Comparison of ENCODE assay signal across 8 cellular contexts in the genomic region with DNA sequence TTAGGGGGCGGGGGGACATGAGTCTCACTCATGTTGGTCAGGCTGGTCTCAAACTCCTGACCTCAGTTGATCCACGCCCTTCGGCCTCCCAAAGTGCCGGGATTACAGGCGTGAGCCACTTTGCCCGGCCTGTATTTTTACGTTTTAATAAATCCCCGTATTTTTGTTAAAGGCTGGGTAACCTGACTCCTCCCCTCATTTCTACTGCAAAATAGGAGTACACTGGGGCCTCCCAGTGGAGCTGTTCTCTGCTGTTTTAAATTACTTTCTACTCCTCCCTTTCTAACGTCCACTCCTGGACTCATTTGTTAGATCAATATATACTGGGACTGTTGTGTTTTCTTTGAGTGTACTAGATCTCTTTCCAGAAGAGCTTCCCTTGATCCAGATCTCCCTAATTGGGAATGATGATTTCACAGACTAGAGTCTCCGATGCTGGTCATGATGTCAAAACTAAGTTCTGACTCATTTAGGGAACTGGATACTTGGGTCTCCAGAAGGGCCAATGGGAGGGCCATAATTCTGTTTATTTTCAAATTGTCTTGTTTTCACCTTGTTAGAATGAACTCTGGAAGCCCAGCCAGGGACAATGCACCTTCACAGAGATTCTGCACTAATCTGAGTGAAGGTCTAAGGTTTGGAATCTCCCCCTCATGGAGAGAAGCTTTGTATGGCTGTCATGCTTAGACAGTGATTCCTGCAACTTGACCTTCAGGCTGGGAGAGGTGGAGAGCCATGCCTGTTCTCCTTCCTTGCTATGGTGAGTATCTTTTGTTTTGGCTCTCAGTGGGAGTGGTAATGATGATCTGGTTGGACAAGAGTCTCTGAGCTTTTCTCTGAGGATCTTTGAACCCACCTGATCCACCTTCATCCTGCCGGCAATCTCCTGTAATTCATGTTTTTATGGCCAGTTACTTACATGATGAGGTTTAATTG. TPM values are rescaled to one million over a fixed set of nuclear protein-coding genes. Genes with fewer than 3 reads are reported as not detected.
DNase-seq lines count a peak whose midpoint lies in the region; ATAC-seq and TF ChIP-seq lines count a peak whose summit lies in the region.

No MANE protein-coding gene starts in this region.

- H3K27me3 ChIP-seq in H9 (ENCODE audit: insufficient read depth, low read length), result no peaks in the 10 kb centered on the region
- no peaks in the 10 kb centered on the region for H3K27me3 ChIP-seq in SK-N-SH (ENCODE audit: insufficient read depth)
- H3K27me3 ChIP-seq in fibroblast of lung (ENCODE audit: control insufficient read depth, insufficient read depth, low read length), result no peaks in the 10 kb centered on the region
- no peaks in the 10 kb centered on the region for H3K27me3 ChIP-seq in psoas muscle (ENCODE audit: insufficient read depth in 3 of 3, low read length in 2 of 3)

- POLR2A ChIA-PET in SK-N-SH (lab: Yijun Ruan, JAX), result interaction anchor here (1.0 to 3.2 kb wide), 6 partner anchors 14 to 162 kb away, joined by 3 to 16 read pairs (median 4); partner anchors contain the start of genes LSM2 and NEU1

- no peak overlapping the region for H2BK20ac ChIP-seq in H9 (ENCODE audit: low read depth, low read length, poor library complexity, severe bottlenecking)

- peak overlapping the region; percentile 73 for H3K9ac ChIP-seq in H9 (ENCODE audit: extremely low read depth, insufficient read length, low read length)
- peak overlapping the region; percentile 88 for H3K9ac ChIP-seq in SK-N-SH
- H3K9ac ChIP-seq in fibroblast of lung (ENCODE audit: insufficient read depth, low read length), result peak overlapping the region; percentile 26

- H3K14ac ChIP-seq in H9 (ENCODE audit: insufficient read depth, low read length), result no peak overlapping the region

- no CpG with 5 or more reads among the region's 11 CpGs for WGBS in H9 (ENCODE audit: extremely low coverage, insufficient read length, low lambda C conversion rate)
- 3% methylated on average over 11 of the region's 11 CpGs for WGBS in SK-N-SH (ENCODE audit: low lambda C conversion rate)
- WGBS in psoas muscle, 3 donors, result 24 to 29% (median 27%) methylated on average over 11 of the region's 11 CpGs

- H2BK12ac ChIP-seq in H9 (ENCODE audit: insufficient read length, low read depth, low read length), result no peak overlapping the region

- H3K23ac ChIP-seq in H9 (ENCODE audit: insufficient read length, low read depth, low read length), result no peak overlapping the region

- H3T11ph ChIP-seq in H9 (ENCODE audit: low read length), result no peak overlapping the region

- CTCF ChIA-PET in SK-N-SH (lab: Yijun Ruan, JAX), result interaction anchor here (0.5 to 1.4 kb wide), 8 partner anchors 27 to 156 kb away, joined by 3 to 7 read pairs (median 3); partner anchors contain the start of genes LY6G5C and VARS1

- H2BK120ac ChIP-seq in H9 (ENCODE audit: low read depth, low read length, poor library complexity, severe bottlenecking), result no peak overlapping the region

- H3K23me2 ChIP-seq in H9 (ENCODE audit: insufficient read length, low read depth, low read length, poor library complexity, severe bottlenecking), result peaks cover 27% of the 10 kb centered on the region

- TF ChIP-seq EP300 in SK-N-SH (IDR thresholded peaks at IDR 0.05; ENCODE audit: borderline replicate concordance in 1 of 2, low read depth in 1 of 2, low read length in 1 of 2), result no peak

- H3K27ac ChIP-seq in H9 (ENCODE audit: insufficient read length, low read depth, low read length), result peak overlapping the region; percentile 58
- peak overlapping the region in 1 of 2 experiments; percentile 90; a peak in 2 of 4 replicates for H3K27ac ChIP-seq in SK-N-SH (ENCODE audit: low read depth in 2 of 2, low read length in 1 of 2)
- H3K27ac ChIP-seq in fibroblast of lung (ENCODE audit: insufficient read depth, low read length), result peak overlapping the region; percentile 93
- peak overlapping the region; percentile 90 for H3K27ac ChIP-seq in psoas muscle

- no peak overlapping the region for H4K5ac ChIP-seq in H9 (ENCODE audit: insufficient read length, low read depth, low read length)

- H4K91ac ChIP-seq in H9 (ENCODE audit: insufficient read length, low read depth, low read length), result no peak overlapping the region

- no peak for TF ChIP-seq RAD21 in SK-N-SH (IDR thresholded peaks at IDR 0.05; ENCODE audit: low read length)

- H3K79me2 ChIP-seq in H9 (ENCODE audit: insufficient read depth, low read length), result peaks cover 20% of the 10 kb centered on the region; the same call in 1 of the 2 replicates
- peaks cover 46% of the 10 kb centered on the region for H3K79me2 ChIP-seq in SK-N-SH (ENCODE audit: insufficient read depth)
- H3K79me2 ChIP-seq in fibroblast of lung (ENCODE audit: control insufficient read depth, insufficient read depth, low read length), result peaks cover 42% of the 10 kb centered on the region

- H3K18ac ChIP-seq in H9 (ENCODE audit: insufficient read length, low read depth, low read length), result no peak overlapping the region

- DNase-seq in H9 (no peak), SK-N-SH (no peak), fibroblast of lung (ENCODE audit: low read depth in 2 of 2) (peak in 1 of 2 donors; percentile 65), psoas muscle (no peak), inferior parietal cortex (ENCODE audit: extremely low spot score) (no peak)

- peaks cover 23 to 52% of the 10 kb centered on the region in 2 experiments for H3K36me3 ChIP-seq in SK-N-SH (replicated peaks in 1 of 2; ENCODE audit: control insufficient read depth in 1 of 2, insufficient read depth in 2 of 2, low read length in 1 of 2)
- H3K36me3 ChIP-seq in fibroblast of lung (ENCODE audit: control insufficient read depth, insufficient read depth, low read length), result peaks cover 18% of the 10 kb centered on the region
- peaks cover 10 to 55% of the 10 kb centered on the region in 2 donors for H3K36me3 ChIP-seq in psoas muscle (ENCODE audit: insufficient read depth in 1 of 2, low read depth in 1 of 2)

- H3K56ac ChIP-seq in H9 (ENCODE audit: insufficient read length, low read depth, low read length), result no peak overlapping the region

- peaks cover 13 to 22% of the 10 kb centered on the region in 2 experiments for H3K4me1 Mint-ChIP-seq in H9

- no peaks in the 10 kb centered on the region for H3K4me1 ChIP-seq in H9 (ENCODE audit: insufficient read depth, low read length)
- H3K4me1 ChIP-seq in SK-N-SH (ENCODE audit: control insufficient read depth in 1 of 2, insufficient read depth in 2 of 2, low read depth in 1 of 2, low read length in 1 of 2), result peaks cover 14 to 17% of the 10 kb centered on the region in 2 experiments; a peak in 1 of 4 replicates
- peaks cover 15% of the 10 kb centered on the region for H3K4me1 ChIP-seq in fibroblast of lung (ENCODE audit: control insufficient read depth, extremely low read depth, insufficient read depth, low read length)
- peaks cover 36% of the 10 kb centered on the region for H3K4me1 ChIP-seq in psoas muscle

- H3K4ac ChIP-seq in H9 (ENCODE audit: low read depth, low read length), result no peak overlapping the region

- peak overlapping the region; percentile 18 to 99 (median 63) for H3K27ac Mint-ChIP-seq in H9

- H3K9me3 Mint-ChIP-seq in H9, result peaks cover 0 to 6% of the 10 kb centered on the region in 2 experiments; a peak in 2 of 5 replicates

- no peak overlapping the region for H4K8ac ChIP-seq in H9 (replicated peaks; ENCODE audit: insufficient read length, low read depth, low read length)

- no peak overlapping the region for H2BK5ac ChIP-seq in H9 (ENCODE audit: insufficient read length, low read length)

- no peak overlapping the region for H2BK15ac ChIP-seq in H9 (ENCODE audit: low read depth, low read length)

- H2AFZ ChIP-seq in H9 (ENCODE audit: low read length), result no peak overlapping the region
- H2AFZ ChIP-seq in SK-N-SH (ENCODE audit: low read depth), result no peak overlapping the region
- H2AFZ ChIP-seq in fibroblast of lung (ENCODE audit: low read length), result no peak overlapping the region

- H3K9me2 ChIP-seq in SK-N-SH, result no peaks in the 10 kb centered on the region

- peak overlapping the region; percentile 90 for H3K4me2 ChIP-seq in H9 (ENCODE audit: insufficient read depth, insufficient read length, low read length)
- H3K4me2 ChIP-seq in SK-N-SH, result peak overlapping the region; percentile 99
- H3K4me2 ChIP-seq in fibroblast of lung (ENCODE audit: extremely low read depth, insufficient read depth, low read length), result peak overlapping the region; percentile 81

- intact Hi-C loops in psoas muscle (cut with DNase I), result loop anchor here in 1 of 2 donors (2.0 to 10.0 kb wide), 2 partner anchors 26 to 292 kb away; partner anchors contain the start of genes ATP6V1G2, DDX39B, NEU1 and NFKBIL1

- H2AK5ac ChIP-seq in H9 (ENCODE audit: insufficient read length, low read length), result no peak overlapping the region

- H3K79me1 ChIP-seq in H9 (ENCODE audit: insufficient read depth, low read depth, low read length, poor library complexity, severe bottlenecking), result peaks cover 3% of the 10 kb centered on the region

- H3K27me3 Mint-ChIP-seq in H9 (ENCODE audit: low read depth), result no peaks in the 10 kb centered on the region

- TF ChIP-seq CTCF in H9 (conservative IDR thresholded peaks at IDR 0.05) (no peak), SK-N-SH (IDR thresholded peaks at IDR 0.05) (peak; percentile 21), fibroblast of lung (conservative IDR thresholded peaks at IDR 0.05 in 1 of 2, IDR thresholded peaks at IDR 0.05 in 1 of 2; ENCODE audit: low read depth in 1 of 2, low read length in 2 of 2) (peak in 1 of 2 donors; percentile 25), psoas muscle (IDR thresholded peaks at IDR 0.05) (no peak)

- peaks cover 2% of the 10 kb centered on the region for H4K20me1 ChIP-seq in H9 (ENCODE audit: control insufficient read depth, insufficient read depth, insufficient read length)
- peaks cover 52% of the 10 kb centered on the region for H4K20me1 ChIP-seq in SK-N-SH (ENCODE audit: insufficient read depth)
- H4K20me1 ChIP-seq in fibroblast of lung (ENCODE audit: control insufficient read depth, extremely low read depth, insufficient read depth, low read length), result peaks cover 6% of the 10 kb centered on the region

- peaks cover 61 to 65% (median 61%) of the 10 kb centered on the region in 3 experiments for H3K36me3 Mint-ChIP-seq in H9 (ENCODE audit: insufficient read depth in 1 of 3, low read depth in 3 of 3)

- H3K4me3 ChIP-seq in SK-N-SH (ENCODE audit: low read depth in 2 of 2, low read length in 1 of 2), result peak overlapping the region; percentile 66 to 96
- peak overlapping the region; percentile 70 to 97 (median 74) for H3K4me3 ChIP-seq in fibroblast of lung (replicated peaks in 1 of 4; ENCODE audit: control extremely low read depth in 1 of 4, insufficient read depth in 1 of 4, low read depth in 3 of 4, low read length in 4 of 4)
- H3K4me3 ChIP-seq in psoas muscle, result peak overlapping the region; percentile 86

- peaks cover 70% of the 10 kb centered on the region for H3F3A ChIP-seq in SK-N-SH (replicated peaks; ENCODE audit: insufficient read depth)

- H3K9me3 ChIP-seq in H9 (ENCODE audit: control insufficient read depth, low read depth, low read length), result no peaks in the 10 kb centered on the region
- no peaks in the 10 kb centered on the region for H3K9me3 ChIP-seq in SK-N-SH
- no peaks in the 10 kb centered on the region for H3K9me3 ChIP-seq in fibroblast of lung (ENCODE audit: control insufficient read depth, insufficient read depth, low read depth, low read length)
- no peaks in the 10 kb centered on the region for H3K9me3 ChIP-seq in psoas muscle

- ATAC-seq in psoas muscle, result peak; percentile 20 to 50 (median 34)
- ATAC-seq in HG03378 (IDR thresholded peaks at IDR 0.05; ENCODE audit: unreplicated experiment), result no peak
- ATAC-seq in GM19452 (IDR thresholded peaks at IDR 0.05; ENCODE audit: unreplicated experiment), result no peak
- no peak for ATAC-seq in GM18861 (IDR thresholded peaks at IDR 0.05; ENCODE audit: unreplicated experiment)

- peak overlapping the region; percentile 98 to 100 for H3K4me3 Mint-ChIP-seq in H9

RNA-seq across cellular contexts. Expression of gene HSPA1B, which starts 9.4 kb away (rescaled TPM):
- 85.1 and 90.5 TPM in 2 replicates for total RNA-seq in H9 (2021)
- polyA plus RNA-seq in SK-N-SH (2012; rRNA removed), result 52.4 and 96.3 TPM in 2 replicates
- 52.5 and 64.0 TPM in 2 replicates for polyA plus RNA-seq in SK-N-SH (2012; cell fraction: cytosol; rRNA removed)
- 58.0 and 64.5 TPM in 2 replicates for polyA plus RNA-seq in SK-N-SH (2012; cell fraction: nucleus; rRNA removed)
- 115 and 152 TPM in 2 replicates for total RNA-seq in fibroblast of lung
- 35.5 and 60.2 TPM in 2 replicates for polyA plus RNA-seq in fibroblast of lung
- polyA plus RNA-seq in fibroblast of lung (2012), result 52.3 and 95.1 TPM in 2 replicates
- 39.2 and 45.2 TPM in 2 replicates for polyA minus RNA-seq in fibroblast of lung (ENCODE audit: low replicate concordance)
- total RNA-seq in psoas muscle, result 100 to 1,000 TPM; 199 to 721 (median 347) TPM
- 100 to 1,000 TPM in 2 of 3 donors, 10 to 100 TPM in 1; 19.4 to 148 (median 104) TPM for polyA plus RNA-seq in psoas muscle

RNA-seq across cellular contexts. Expression of gene HSPA1A, which starts 21.6 kb away (rescaled TPM):
- 51.2 and 51.7 TPM in 2 replicates for total RNA-seq in H9 (2021)
- polyA plus RNA-seq in SK-N-SH (2012; rRNA removed), result 71.1 and 119 TPM in 2 replicates
- polyA plus RNA-seq in SK-N-SH (2012; cell fraction: cytosol; rRNA removed), result 53.6 and 67.5 TPM in 2 replicates
- polyA plus RNA-seq in SK-N-SH (2012; cell fraction: nucleus; rRNA removed), result 83.3 and 95.8 TPM in 2 replicates
- 70.0 and 111 TPM in 2 replicates for total RNA-seq in fibroblast of lung
- 61.2 and 66.3 TPM in 2 replicates for polyA plus RNA-seq in fibroblast of lung
- polyA plus RNA-seq in fibroblast of lung (2012), result 98.8 and 107 TPM in 2 replicates
- polyA minus RNA-seq in fibroblast of lung (ENCODE audit: low replicate concordance), result 38.5 and 40.2 TPM in 2 replicates
- 100 to 1,000 TPM; 241 to 940 (median 407) TPM for total RNA-seq in psoas muscle
- 100 to 1,000 TPM in 2 of 3 donors, 10 to 100 TPM in 1; 37.1 to 319 (median 203) TPM for polyA plus RNA-seq in psoas muscle

RNA-seq across cellular contexts. Expression of gene HSPA1L, which starts 21.9 kb away (rescaled TPM):
- total RNA-seq in H9 (2021) (1.6 and 2.5 TPM in 2 replicates), fibroblast of lung (2.1 and 3.1 TPM in 2 replicates), psoas muscle (1 to 10 TPM; 2.5 to 6.2 (median 4.4) TPM)
- polyA plus RNA-seq in SK-N-SH (2012; rRNA removed) (0.69 and 0.83 TPM in 2 replicates), fibroblast of lung (0.74 and 0.75 TPM in 2 replicates), psoas muscle (10 to 100 TPM in 1 of 3 donors, 1 to 10 TPM in 1, under 1 TPM in 1; 0.86 to 23.1 (median 3.3) TPM)
- 0.79 and 0.85 TPM in 2 replicates for polyA plus RNA-seq in SK-N-SH (2012; cell fraction: cytosol; rRNA removed)
- polyA plus RNA-seq in SK-N-SH (2012; cell fraction: nucleus; rRNA removed), result 0.39 and 0.54 TPM in 2 replicates
- polyA plus RNA-seq in fibroblast of lung (2012), result 0.98 and 1.1 TPM in 2 replicates
- 0.26 TPM in 1 of 2 replicates, not detected in the other for polyA minus RNA-seq in fibroblast of lung (ENCODE audit: low replicate concordance)

RNA-seq across cellular contexts. Expression of gene NEU1, which starts 25.7 kb away (rescaled TPM):
- total RNA-seq in H9 (2021) (35.1 and 36.2 TPM in 2 replicates), fibroblast of lung (100 and 109 TPM in 2 replicates), psoas muscle (10 to 100 TPM; 14.2 to 20.6 (median 18.6) TPM)
- polyA plus RNA-seq in SK-N-SH (2012; rRNA removed) (42.2 and 43.0 TPM in 2 replicates), fibroblast of lung (51.2 and 66.4 TPM in 2 replicates), psoas muscle (10 to 100 TPM; 25.2 to 39.8 (median 29.4) TPM)
- polyA plus RNA-seq in SK-N-SH (2012; cell fraction: cytosol; rRNA removed), result 26.4 and 32.7 TPM in 2 replicates
- 31.9 and 35.3 TPM in 2 replicates for polyA plus RNA-seq in SK-N-SH (2012; cell fraction: nucleus; rRNA removed)
- polyA plus RNA-seq in fibroblast of lung (2012), result 38.4 and 54.0 TPM in 2 replicates
- polyA minus RNA-seq in fibroblast of lung (ENCODE audit: low replicate concordance), result 57.9 and 92.3 TPM in 2 replicates

RNA-seq across cellular contexts. Expression of gene LSM2, which starts 30.2 kb away (rescaled TPM):
- total RNA-seq in H9 (2021) (114 and 123 TPM in 2 replicates), fibroblast of lung (23.1 and 24.3 TPM in 2 replicates), psoas muscle (10 to 100 TPM; 19.5 to 42.9 (median 28.7) TPM)
- polyA plus RNA-seq in SK-N-SH (2012; rRNA removed) (47.8 and 79.1 TPM in 2 replicates), fibroblast of lung (34.7 and 68.1 TPM in 2 replicates), psoas muscle (10 to 100 TPM; 35.3 to 92.1 (median 44.2) TPM)
- polyA plus RNA-seq in SK-N-SH (2012; cell fraction: cytosol; rRNA removed), result 55.5 and 67.6 TPM in 2 replicates
- polyA plus RNA-seq in SK-N-SH (2012; cell fraction: nucleus; rRNA removed), result 18.5 and 22.9 TPM in 2 replicates
- polyA plus RNA-seq in fibroblast of lung (2012), result 39.1 and 68.7 TPM in 2 replicates
- polyA minus RNA-seq in fibroblast of lung (ENCODE audit: low replicate concordance), result 54.4 and 96.5 TPM in 2 replicates

Comparison
In these comparisons a context has a peak if more than half of its experiments do, and no peak if none do; other contexts are left out.
1. H3K9ac ChIP-seq: peak in every context shown above with its lines; median percentile 88 in SK-N-SH; 73 in H9; 26 in fibroblast of lung.
2. ATAC-seq: peak in psoas muscle (4 of 4); none in HG03378 (single experiment), GM19452 (single experiment) and GM18861 (single experiment).
3. Peak in every context shown above with its lines, with median percentiles within 50 percentile points of each other: H3K4me2 ChIP-seq and H3K4me3 ChIP-seq.